In genomic region chr16:70429888-70430666, GRCh38 we compare ENCODE assay signal across 9 cellular contexts. TPM values are rescaled to one million over a fixed set of nuclear protein-coding genes. Genes with fewer than 3 reads are reported as not detected.
A peak's percentile ranks its signal among the peaks of the same experiment; 100 is the strongest.
DNase-seq lines count a peak whose midpoint lies in the region; ATAC-seq, FAIRE-seq and TF ChIP-seq lines count a peak whose summit lies in the region.
"Had no signal": no experiment of that assay in that cellular context is flagged by ENCODE, and none has a peak within 500 bp of the region (broad histone marks: within the 10 kb centered on the region; RNA-seq: fewer than 3 reads in every experiment).

No MANE protein-coding gene starts in this region.

- DNase-seq in stimulated activated naive CD8-positive, alpha-beta T cell treated with anti-CD3 and anti-CD28 coated beads, Interleukin-15, Interleukin-2, amounts not matched to agents 100 U/mL and 50 U/mL, for 24 hours = no peak
- no peak for DNase-seq in kidney
- no peak for DNase-seq in GM13977 (ENCODE audit: low spot score)
- no peak for DNase-seq in mammary epithelial cell
- DNase-seq in GM19240 (ENCODE audit: insufficient read length, low spot score) = no peak
- DNase-seq: NCI-H1105 treated with DMSO at 0.1 percent for 48 hours had no signal

- peak overlapping the region; percentile 63 for H3K4me3 Mint-ChIP-seq in stimulated activated naive CD8-positive, alpha-beta T cell treated with anti-CD3 and anti-CD28 coated beads, Interleukin-15, Interleukin-2, amounts not matched to agents 100 ng/mL and 50 ng/mL, for 24 hours

- H3K9me3 ChIP-seq in kidney (ENCODE audit: control insufficient read depth in 1 of 2, low read length in 2 of 2) = no peaks in the 10 kb centered on the region
- H3K9me3 ChIP-seq in mammary epithelial cell (replicated peaks; ENCODE audit: insufficient read depth, low read length) = no peaks in the 10 kb centered on the region

- peak; percentile 31; the same call in 1 of the 2 replicates for TF ChIP-seq POLR2A in Raji (IDR thresholded peaks at IDR 0.05; ENCODE audit: insufficient read depth, low read depth, low read length)

- no peaks in the 10 kb centered on the region for H3K27me3 ChIP-seq in mammary epithelial cell (ENCODE audit: insufficient read depth, low read length)

- BruUV-seq in mammary epithelial cell (replicated peaks; lab: Mats Ljungman, UMichigan) = no TSS peak

- no peak for TF ChIP-seq CTCF in kidney (IDR thresholded peaks at IDR 0.05; ENCODE audit: borderline replicate concordance, extremely low read depth, insufficient read depth)
- TF ChIP-seq CTCF in GM13977 (IDR thresholded peaks at IDR 0.05; ENCODE audit: extremely low read depth, insufficient read depth, missing control alignments) = no peak
- TF ChIP-seq CTCF in mammary epithelial cell (conservative IDR thresholded peaks at IDR 0.05 in 1 of 2, IDR thresholded peaks at IDR 0.05 in 1 of 2; ENCODE audit: extremely low read depth in 1 of 2, insufficient read depth in 1 of 2, low read depth in 1 of 2, low read length in 2 of 2) = no peak

- no peaks in the 10 kb centered on the region for H4K20me1 ChIP-seq in mammary epithelial cell (ENCODE audit: insufficient read depth, low read length)

- intact Hi-C loops in kidney (cut with DNase I) (no loop called here), mammary epithelial cell (cut with micrococcal nuclease) (no loop called here)

- peaks cover 17% of the 10 kb centered on the region for H3K79me2 ChIP-seq in mammary epithelial cell (ENCODE audit: insufficient read depth, low read length)

- H3K36me3 ChIP-seq in kidney (ENCODE audit: control insufficient read depth in 1 of 2, insufficient read depth in 2 of 2, low read length in 2 of 2) (peaks cover 0 to 5% of the 10 kb centered on the region in 2 donors), mammary epithelial cell (ENCODE audit: insufficient read depth, low read length) (no peaks in the 10 kb centered on the region)

- in situ Hi-C loops in GM13977 (cut with MboI; ENCODE audit: low pct_unique_long_range_greater_than_20kb, low sequenced_read_pairs, unreplicated experiment) = no loop called here
- in situ Hi-C loops in mammary epithelial cell (cut with MboI; ENCODE audit: low sequenced_read_pairs in 2 of 2) = no loop called here

- H3K4me1 Mint-ChIP-seq in stimulated activated naive CD8-positive, alpha-beta T cell treated with anti-CD3 and anti-CD28 coated beads, Interleukin-15, Interleukin-2, amounts not matched to agents 100 ng/mL and 50 ng/mL, for 24 hours (ENCODE audit: low read depth) = peaks cover 81% of the 10 kb centered on the region

- 83% methylated on average over 4 of the region's 5 CpGs for WGBS in mammary epithelial cell (ENCODE audit: low coverage, missing lambda C conversion rate)

- CTCF ChIA-PET in mammary epithelial cell (lab: Charles Lee; ENCODE audit: low non-redundant PET) = no interaction called here

- H3K36me3 Mint-ChIP-seq in stimulated activated naive CD8-positive, alpha-beta T cell treated with anti-CD3 and anti-CD28 coated beads, Interleukin-15, Interleukin-2, amounts not matched to agents 100 ng/mL and 50 ng/mL, for 24 hours (ENCODE audit: low read depth) = peaks cover 12% of the 10 kb centered on the region

- no peak for FAIRE-seq in kidney (lab: Jason Lieb, UNC)

- no peak overlapping the region for H3K4me2 ChIP-seq in mammary epithelial cell (ENCODE audit: insufficient read depth, low read depth, low read length)

- no peaks in the 10 kb centered on the region for H3K9me3 Mint-ChIP-seq in stimulated activated naive CD8-positive, alpha-beta T cell treated with anti-CD3 and anti-CD28 coated beads, Interleukin-15, Interleukin-2, amounts not matched to agents 100 ng/mL and 50 ng/mL, for 24 hours

- H3K9ac ChIP-seq in kidney (ENCODE audit: low read length in 2 of 2) (peak overlapping the region; percentile 22 to 53), mammary epithelial cell (ENCODE audit: insufficient read depth, low read length) (no peak overlapping the region)

- peak overlapping the region; percentile 65 to 91 for H3K27ac ChIP-seq in kidney (ENCODE audit: low read depth in 2 of 2, low read length in 2 of 2)
- H3K27ac ChIP-seq in mammary epithelial cell (ENCODE audit: insufficient read depth, low read depth, low read length) = no peak overlapping the region

- dilution Hi-C loops in mammary epithelial cell (cut with HindIII; ENCODE audit: low sequenced_read_pairs) = no loop called here

- no peak overlapping the region for H2AFZ ChIP-seq in mammary epithelial cell (ENCODE audit: low read depth, low read length)

- H3K4me3 ChIP-seq in kidney (ENCODE audit: low read length in 2 of 2) (no peak overlapping the region), mammary epithelial cell (replicated peaks in 1 of 3; ENCODE audit: insufficient read depth in 1 of 3, low read depth in 2 of 3, low read length in 3 of 3) (no peak overlapping the region)

- no peak for ATAC-seq in stimulated activated naive CD8-positive, alpha-beta T cell treated with anti-CD3 and anti-CD28 coated beads, Interleukin-15, Interleukin-2, amounts not matched to agents 100 U/mL and 50 U/mL, for 24 hours
- ATAC-seq in HG02642 (IDR thresholded peaks at IDR 0.05; ENCODE audit: poor library complexity, unreplicated experiment) = no peak

- H3K27ac Mint-ChIP-seq in stimulated activated naive CD8-positive, alpha-beta T cell treated with anti-CD3 and anti-CD28 coated beads, Interleukin-15, Interleukin-2, amounts not matched to agents 100 ng/mL and 50 ng/mL, for 24 hours = peak overlapping the region; percentile 93

- no peaks in the 10 kb centered on the region for H3K27me3 Mint-ChIP-seq in stimulated activated naive CD8-positive, alpha-beta T cell treated with anti-CD3 and anti-CD28 coated beads, Interleukin-15, Interleukin-2, amounts not matched to agents 100 ng/mL and 50 ng/mL, for 24 hours

- H3K4me1 ChIP-seq in kidney (ENCODE audit: control insufficient read depth in 1 of 2, insufficient read depth in 1 of 2, low read depth in 1 of 2, low read length in 2 of 2) (peaks cover 42 to 57% of the 10 kb centered on the region in 2 donors), mammary epithelial cell (ENCODE audit: insufficient read depth, low read length) (peaks cover 43% of the 10 kb centered on the region)

RNA-seq across cellular contexts. Expression of gene ST3GAL2, which starts 8.8 kb away (rescaled TPM):
- total RNA-seq in kidney = 28.6 TPM
- polyA plus RNA-seq in kidney (ENCODE audit: insufficient read depth, low read depth, low replicate concordance) = 10.6 TPM
- 10 to 100 TPM; 14.0 to 14.5 TPM for total RNA-seq in mammary epithelial cell
- 7.9 TPM for polyA plus RNA-seq in mammary epithelial cell
- 48.9 TPM for polyA minus RNA-seq in mammary epithelial cell

RNA-seq across cellular contexts. Expression of gene FCSK, which starts 24.3 kb away (rescaled TPM):
- total RNA-seq in kidney (32.5 TPM), mammary epithelial cell (10 to 100 TPM; 12.2 to 12.7 TPM)
- polyA plus RNA-seq in kidney (ENCODE audit: insufficient read depth, low read depth, low replicate concordance) (18.7 TPM), mammary epithelial cell (8.0 TPM)
- polyA minus RNA-seq in mammary epithelial cell = 6.9 TPM
